ENCODE assay signal across 1 cellular context in genomic region chr1:27489973-27490741, GRCh38.
TF ChIP-seq lines count a peak whose summit lies in the region.

Gene WASF2 (minus strand): TSS chr1:27490167. CDS start chr1:27428890, 61,277 bp downstream.

TF ChIP-seq in GM12878, 131 proteins besides CTCF, POLR2A, EP300 and RAD21 (continued from another document and continues in another):
- TF ChIP-seq NKRF (conservative IDR thresholded peaks at IDR 0.05) (peak; percentile 38), TARDBP (IDR thresholded peaks at IDR 0.05; ENCODE audit: borderline replicate concordance) (0 out of 2 replicates have a peak, but pooled peaks have one; percentile 22), NRF1 (conservative IDR thresholded peaks at IDR 0.05; ENCODE audit: low read depth, low read length) (0 out of 2 replicates have a peak, but pooled peaks have one; percentile 11), PBX3 (IDR thresholded peaks at IDR 0.05; ENCODE audit: insufficient replicate concordance, low read depth, low read length) (peak; percentile 90), CREB1 (IDR thresholded peaks at IDR 0.05; ENCODE audit: low read depth) (peak; percentile 80), CHD4 (IDR thresholded peaks at IDR 0.05) (no peak), ZSCAN29 (IDR thresholded peaks at IDR 0.05) (no peak), GABPA (IDR thresholded peaks at IDR 0.05; ENCODE audit: low read depth) (no peak), CBFB (IDR thresholded peaks at IDR 0.05; ENCODE audit: low read depth) (peak; percentile 44), FOXK2 (IDR thresholded peaks at IDR 0.05) (peak; percentile 99), ZBTB40 (IDR thresholded peaks at IDR 0.05; ENCODE audit: borderline replicate concordance) (peak; percentile 69; the same call in 1 of the 2 replicates), NR2C1 (IDR thresholded peaks at IDR 0.05) (no peak), ELK1 (IDR thresholded peaks at IDR 0.05; ENCODE audit: low read depth, low read length) (no peak), MLLT1 (IDR thresholded peaks at IDR 0.05) (peak; percentile 70), NFIC (IDR thresholded peaks at IDR 0.05; ENCODE audit: low read depth, low read length) (0 out of 2 replicates have a peak, but pooled peaks have one; percentile 50), TCF12 (IDR thresholded peaks at IDR 0.05; ENCODE audit: low read depth, low read length) (no peak), E2F8 (IDR thresholded peaks at IDR 0.05; ENCODE audit: low read depth, partially characterized antibody) (peak; percentile 73), NBN (IDR thresholded peaks at IDR 0.05) (peak; percentile 96), BCL3 (IDR thresholded peaks at IDR 0.05; ENCODE audit: borderline replicate concordance, insufficient read depth, low read depth, low read length, poor library complexity, severe bottlenecking) (no peak), CEBPZ (IDR thresholded peaks at IDR 0.05; ENCODE audit: low read depth, low read length) (no peak), REST (IDR thresholded peaks at IDR 0.05; ENCODE audit: low read depth, low read length) (0 out of 2 replicates have a peak, but pooled peaks have one; percentile 15), SPI1 (IDR thresholded peaks at IDR 0.05; ENCODE audit: borderline replicate concordance, insufficient read depth, low read depth, low read length) (peak; percentile 47; the same call in 1 of the 2 replicates), ATF7 (IDR thresholded peaks at IDR 0.05; ENCODE audit: low read depth) (peak; percentile 100), YY1 (IDR thresholded peaks at IDR 0.05; ENCODE audit: low read depth, low read length) (peak; percentile 97), STAT1 (conservative IDR thresholded peaks at IDR 0.05) (peak; percentile 81; the same call in 1 of the 2 replicates), POU2F2 (IDR thresholded peaks at IDR 0.05; ENCODE audit: borderline replicate concordance, low read depth, low read length) (peak; percentile 66; the same call in 1 of the 3 replicates), NR2C2 (IDR thresholded peaks at IDR 0.05; ENCODE audit: borderline replicate concordance, control insufficient read depth, insufficient read length, low read depth) (no peak)
